ENCODE assay signal across 13 cellular contexts in genomic region chr4:94603170-94603747, GRCh38.
DNase-seq lines count a peak whose midpoint lies in the region; ATAC-seq and TF ChIP-seq lines count a peak whose summit lies in the region.
"Had no signal": no experiment of that assay in that cellular context is flagged by ENCODE, and none has a peak within 500 bp of the region (broad histone marks: within the 10 kb centered on the region; RNA-seq: fewer than 3 reads in every experiment).

No MANE protein-coding gene starts in this region.

- DNase-seq in HT1080 (ENCODE audit: low read depth) (peak; percentile 69), astrocyte of the hippocampus (ENCODE audit: low read depth, low spot score) (peak; percentile 63), left ventricle myocardium inferior (no peak), thoracic aorta (ENCODE audit: low spot score) (peak; percentile 13), cerebellum (ENCODE audit: low spot score) (no peak)
- no peak for DNase-seq in activated CD4-positive, alpha-beta T cell treated with anti-CD3 and anti-CD28 coated beads for 4 hours
- DNase-seq: activated CD8-positive, alpha-beta T cell treated with anti-CD3 and anti-CD28 coated beads, Interleukin-2, amount 10 ng/mL, durations not matched to agents 7 days and 5 days; DMS79 treated with DMSO at 0.1 percent for 48 hours; endodermal cell; NCI-H510A treated with DMSO at 0.1 percent for 48 hours had no signal

- intact Hi-C loops in left ventricle myocardium inferior (cut with micrococcal nuclease) = no loop called here

- TF ChIP-seq CTCF in left ventricle myocardium inferior (IDR thresholded peaks at IDR 0.05; ENCODE audit: borderline replicate concordance) (no peak), thoracic aorta (IDR thresholded peaks at IDR 0.05) (no peak)

- H3K36me3 ChIP-seq in left ventricle myocardium inferior (no peaks in the 10 kb centered on the region), thoracic aorta (no peaks in the 10 kb centered on the region)

- H3K9me3 ChIP-seq in left ventricle myocardium inferior (replicated peaks) = no peaks in the 10 kb centered on the region
- H3K9me3 ChIP-seq in thoracic aorta = no peaks in the 10 kb centered on the region

- no peaks in the 10 kb centered on the region for H3K27me3 ChIP-seq in left ventricle myocardium inferior (ENCODE audit: low read depth)
- H3K27me3 ChIP-seq in thoracic aorta (replicated peaks; ENCODE audit: insufficient read depth) = no peaks in the 10 kb centered on the region

- H3K4me1 ChIP-seq in left ventricle myocardium inferior (peaks cover 24% of the 10 kb centered on the region), thoracic aorta (ENCODE audit: control insufficient read depth in 1 of 2, low read depth in 2 of 2) (peaks cover 16 to 45% of the 10 kb centered on the region in 2 donors)
- H3K4me1 ChIP-seq: parathyroid adenoma had no signal

- H3K27ac ChIP-seq in left ventricle myocardium inferior (replicated peaks) (peak overlapping the region; percentile 20), thoracic aorta (peak overlapping the region; percentile 3 to 33)
- H3K27ac ChIP-seq: parathyroid adenoma had no signal

- no peak overlapping the region for H3K4me3 ChIP-seq in left ventricle myocardium inferior
- no peak overlapping the region for H3K4me3 ChIP-seq in thoracic aorta

- ATAC-seq in thoracic aorta (ENCODE audit: insufficient number of reproducible peaks, low FRiP score, low read depth) (no peak), HG02588 (IDR thresholded peaks at IDR 0.05; ENCODE audit: unreplicated experiment) (no peak), GM21576 (IDR thresholded peaks at IDR 0.05; ENCODE audit: unreplicated experiment) (no peak)
- ATAC-seq: activated CD8-positive, alpha-beta T cell treated with anti-CD3 and anti-CD28 coated beads, Interleukin-2, amount 10 ng/mL, durations not matched to agents 7 days and 5 days had no signal

Comparison
In these comparisons a context has a peak if more than half of its experiments do, and no peak if none do; other contexts are left out.
1. DNase-seq: peak in HT1080 (single experiment), astrocyte of the hippocampus (single experiment) and thoracic aorta (single experiment); none in left ventricle myocardium inferior (single experiment), activated CD4-positive, alpha-beta T cell treated with anti-CD3 and anti-CD28 coated beads for 4 hours (0 of 2) and cerebellum (single experiment).